In genomic region chr7:2713978-2714377, GRCh38 we compare ENCODE assay signal across 1 cellular context.
TF ChIP-seq lines count a peak whose summit lies in the region.

No MANE protein-coding gene starts in this region.

TF ChIP-seq in H1, 55 proteins besides CTCF, POLR2A, EP300 and RAD21:
- TF ChIP-seq CTBP2 (IDR thresholded peaks at IDR 0.05; ENCODE audit: borderline replicate concordance, insufficient read depth, insufficient read length, low read length) (no peak), CBX8 (IDR thresholded peaks at IDR 0.05; ENCODE audit: borderline replicate concordance, low read depth, low read length) (no peak), SAP30 (IDR thresholded peaks at IDR 0.05; ENCODE audit: insufficient read depth, insufficient replicate concordance, low read length) (no peak), SP1 (IDR thresholded peaks at IDR 0.05; ENCODE audit: low read depth, low read length) (no peak), NANOG (IDR thresholded peaks at IDR 0.05; ENCODE audit: insufficient read depth, low read depth, low read length, poor library complexity, severe bottlenecking) (no peak), SP4 (IDR thresholded peaks at IDR 0.05; ENCODE audit: low read length) (no peak), SRF (IDR thresholded peaks at IDR 0.05; ENCODE audit: low read depth, low read length) (no peak), YY1 (IDR thresholded peaks at IDR 0.05; ENCODE audit: low read depth, low read length) (no peak), RFX5 (IDR thresholded peaks at IDR 0.05; ENCODE audit: borderline replicate concordance, low read depth, low read length) (no peak), CBX5 (IDR thresholded peaks at IDR 0.05; ENCODE audit: low read depth, low read length) (no peak), FOSL1 (IDR thresholded peaks at IDR 0.05; ENCODE audit: insufficient read depth, low read depth, low read length) (no peak)
